8 cellular contexts compared by ENCODE assay signal in the genomic region with DNA sequence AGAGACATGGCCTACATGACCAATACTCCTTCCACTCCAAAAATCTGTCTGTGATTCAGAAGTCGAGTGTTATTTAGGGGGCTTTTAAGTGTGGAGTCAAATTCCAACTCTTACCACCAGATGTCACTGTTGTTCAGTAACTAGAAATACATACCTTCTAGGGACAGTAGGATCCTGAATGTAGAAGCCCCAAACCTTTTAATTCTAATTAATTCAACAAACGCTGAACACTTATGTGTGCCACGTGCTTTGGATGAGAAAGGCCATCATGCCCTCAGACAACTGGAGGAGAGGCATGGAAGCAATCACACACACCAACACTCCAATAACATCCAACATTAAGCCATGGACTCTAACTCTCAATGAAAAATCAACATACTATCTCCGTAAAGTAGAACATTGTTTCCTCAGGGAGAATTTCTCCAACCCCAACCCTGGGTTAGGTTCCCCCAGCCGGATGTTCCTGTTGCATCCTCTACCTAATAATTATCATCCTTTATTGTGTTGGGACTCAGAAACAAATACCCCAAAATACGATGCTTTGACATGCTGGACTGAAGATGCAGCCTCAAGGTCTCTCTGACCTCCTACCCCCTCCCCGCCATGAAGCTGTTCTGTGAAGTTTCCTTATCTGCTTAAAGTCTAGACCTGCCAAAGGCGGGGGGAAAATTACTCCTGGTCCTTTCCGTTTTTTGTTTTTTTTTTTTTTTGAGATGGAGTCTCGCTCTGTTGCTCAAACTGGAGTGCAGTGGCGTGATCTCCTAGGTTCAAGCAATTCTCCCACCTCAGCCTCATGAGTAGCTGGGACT. TPM values are rescaled to one million over a fixed set of nuclear protein-coding genes. Genes with fewer than 3 reads are reported as not detected.
A peak's percentile ranks its signal among the peaks of the same experiment; 100 is the strongest.
DNase-seq lines count a peak whose midpoint lies in the region; ATAC-seq, FAIRE-seq and TF ChIP-seq lines count a peak whose summit lies in the region.

No MANE protein-coding gene starts in this region.

- ATAC-seq in mucosa of descending colon (peak; percentile 69), GM21717 (IDR thresholded peaks at IDR 0.05; ENCODE audit: unreplicated experiment) (no peak), GM21515 (IDR thresholded peaks at IDR 0.05; ENCODE audit: unreplicated experiment) (no peak)

- H3K27me3 Mint-ChIP-seq in endothelial cell (ENCODE audit: unreplicated experiment), result peaks cover 3% of the 10 kb centered on the region

- H3K9me3 Mint-ChIP-seq in endothelial cell (ENCODE audit: unreplicated experiment), result no peaks in the 10 kb centered on the region

- peaks cover 10% of the 10 kb centered on the region for H3K4me1 ChIP-seq in mucosa of descending colon (ENCODE audit: low read depth)

- H3K4me1 Mint-ChIP-seq in endothelial cell (ENCODE audit: unreplicated experiment), result no peaks in the 10 kb centered on the region

- H3K36me3 Mint-ChIP-seq in endothelial cell (ENCODE audit: low read depth, unreplicated experiment), result peaks cover 3% of the 10 kb centered on the region

- peak; percentile 86 for FAIRE-seq in D721Med (lab: Jason Lieb, UNC)
- FAIRE-seq in GM19239 (lab: Jason Lieb, UNC), result peak; percentile 94

- H3K27ac Mint-ChIP-seq in endothelial cell (ENCODE audit: unreplicated experiment), result no peak overlapping the region

- H3K4me3 Mint-ChIP-seq in endothelial cell (ENCODE audit: unreplicated experiment), result no peak overlapping the region

- DNase-seq in D721Med (ENCODE audit: insufficient read length, low spot score), result peak; percentile 34
- peak; percentile 17 for DNase-seq in GM19239 (ENCODE audit: insufficient read length, low spot score)
- peak; percentile 49 for DNase-seq in LoVo (ENCODE audit: low spot score)
- DNase-seq in SHP77 treated with DMSO at 0.1 percent for 48 hours (lab: John Stamatoyannopoulos, UW), result peak; percentile 74
- peak; percentile 53 for DNase-seq in endothelial cell (ENCODE audit: low spot score)
- DNase-seq in mucosa of descending colon, result peak in 1 of 3 donors; percentile 77

- H3K9me3 ChIP-seq in mucosa of descending colon, result no peaks in the 10 kb centered on the region

- no peak overlapping the region for H3K4me3 ChIP-seq in mucosa of descending colon

- peak; percentile 62 for TF ChIP-seq CTCF in D721Med (IDR thresholded peaks at IDR 0.05; ENCODE audit: insufficient read depth, missing control alignments)
- TF ChIP-seq CTCF in endothelial cell (IDR thresholded peaks at IDR 0.05; ENCODE audit: unreplicated experiment), result peak; percentile 82
- TF ChIP-seq CTCF in mucosa of descending colon (IDR thresholded peaks at IDR 0.05), result peak; percentile 35

- intact Hi-C loops in mucosa of descending colon (cut with DNase I, micrococcal nuclease), result loop anchor here (5.0 to 10.0 kb wide), 2 partner anchors 54 to 56 kb away; no protein-coding TSS in a partner anchor

- no peaks in the 10 kb centered on the region for H3K36me3 ChIP-seq in mucosa of descending colon (ENCODE audit: low read depth)

RNA-seq across cellular contexts. Expression of a gene that starts 8.0 kb away (rescaled TPM):
- total RNA-seq in endothelial cell (ENCODE audit: unreplicated experiment), result 0.41 TPM
- 1 to 10 TPM; 2.2 to 3.3 (median 3.0) TPM for total RNA-seq in mucosa of descending colon

RNA-seq across cellular contexts. Expression of a gene that starts 23.2 kb away (rescaled TPM):
- total RNA-seq in endothelial cell (ENCODE audit: unreplicated experiment) (60.7 TPM), mucosa of descending colon (100 to 1,000 TPM; 174 to 468 (median 368) TPM)

RNA-seq across cellular contexts. Expression of a gene that starts 28.1 kb away (rescaled TPM):
- total RNA-seq in endothelial cell (ENCODE audit: unreplicated experiment) (3.8 TPM), mucosa of descending colon (10 to 100 TPM in 2 of 3 donors, 1 to 10 TPM in 1; 4.7 to 13.1 (median 10.4) TPM)
